Comparison of ENCODE assay signal across 1 cellular context in genomic region chr3:42853739-42854302, GRCh38.
TF ChIP-seq lines count a peak whose summit lies in the region.

No MANE protein-coding gene starts in this region.

TF ChIP-seq in HepG2, 621 proteins besides CTCF, POLR2A, EP300 and RAD21 (continued from another document and continues in another):
- 0 out of 2 replicates have a peak, but pooled peaks have one; percentile 46 for TF ChIP-seq ZNF232 (CRISPR knock-in tag; IDR thresholded peaks at IDR 0.05; ENCODE audit: borderline replicate concordance)
- 0 out of 2 replicates have a peak, but pooled peaks have one; percentile 45 for TF ChIP-seq ZHX2 (IDR thresholded peaks at IDR 0.05; ENCODE audit: low read depth)
- no peak for TF ChIP-seq ZHX2 (CRISPR knock-in tag; IDR thresholded peaks at IDR 0.05; ENCODE audit: borderline replicate concordance)
- no peak for TF ChIP-seq ZNF354B (CRISPR knock-in tag; IDR thresholded peaks at IDR 0.05)
- TF ChIP-seq MED13 (CRISPR knock-in tag; IDR thresholded peaks at IDR 0.05), result peak; percentile 70; the same call in 1 of the 2 replicates
- TF ChIP-seq SP4 (CRISPR knock-in tag; IDR thresholded peaks at IDR 0.05), result peak; percentile 59; the same call in 1 of the 2 replicates
- TF ChIP-seq PHF21A (CRISPR knock-in tag; IDR thresholded peaks at IDR 0.05), result peak; percentile 77
- TF ChIP-seq TCF7L2 (IDR thresholded peaks at IDR 0.05; ENCODE audit: low read depth, low read length), result peak; percentile 80
- TF ChIP-seq POLR2G (IDR thresholded peaks at IDR 0.05; ENCODE audit: low read depth, low read length), result peak; percentile 42; the same call in 1 of the 2 replicates
- TF ChIP-seq POLR2AphosphoS5 (IDR thresholded peaks at IDR 0.05; ENCODE audit: low read depth, low read length), result peak; percentile 51
- TF ChIP-seq LCORL (IDR thresholded peaks at IDR 0.05), result no peak
- peak; percentile 61; the same call in 1 of the 2 replicates for TF ChIP-seq LCORL (CRISPR knock-in tag; IDR thresholded peaks at IDR 0.05)
- TF ChIP-seq BCL6 (CRISPR knock-in tag; IDR thresholded peaks at IDR 0.05), result peak; percentile 91
- peak; percentile 83; the same call in 1 of the 2 replicates for TF ChIP-seq ETV5 (CRISPR knock-in tag; IDR thresholded peaks at IDR 0.05; ENCODE audit: borderline replicate concordance)
- TF ChIP-seq NR2C2 (CRISPR knock-in tag; IDR thresholded peaks at IDR 0.05; ENCODE audit: borderline replicate concordance), result peak; percentile 69
- peak; percentile 66 for TF ChIP-seq HNF1B (CRISPR knock-in tag; IDR thresholded peaks at IDR 0.05)
- TF ChIP-seq ARNTL (CRISPR knock-in tag; IDR thresholded peaks at IDR 0.05), result peak; percentile 82
- TF ChIP-seq KDM6A (CRISPR knock-in tag; IDR thresholded peaks at IDR 0.05; ENCODE audit: low read depth), result peak; percentile 92
- peak; percentile 67; the same call in 1 of the 2 replicates for TF ChIP-seq ZBTB25 (CRISPR knock-in tag; IDR thresholded peaks at IDR 0.05)
- TF ChIP-seq ZBTB7B (CRISPR knock-in tag; IDR thresholded peaks at IDR 0.05), result peak; percentile 81
- peak; percentile 92; the same call in 1 of the 2 replicates for TF ChIP-seq GATA4 (IDR thresholded peaks at IDR 0.05; ENCODE audit: borderline replicate concordance, low read depth)
- TF ChIP-seq ZSCAN9 (CRISPR knock-in tag; IDR thresholded peaks at IDR 0.05; ENCODE audit: borderline replicate concordance), result peak; percentile 80
- peak; percentile 95 for TF ChIP-seq HMG20A (CRISPR knock-in tag; IDR thresholded peaks at IDR 0.05; ENCODE audit: borderline replicate concordance)
- peak; percentile 82 for TF ChIP-seq GFI1 (CRISPR knock-in tag; IDR thresholded peaks at IDR 0.05; ENCODE audit: borderline replicate concordance)
- peak; percentile 77; the same call in 1 of the 2 replicates for TF ChIP-seq ZBTB26 (CRISPR knock-in tag; IDR thresholded peaks at IDR 0.05; ENCODE audit: borderline replicate concordance)
- 0 out of 2 replicates have a peak, but pooled peaks have one; percentile 17 for TF ChIP-seq ZNF24 (IDR thresholded peaks at IDR 0.05)
- no peak for TF ChIP-seq PHB2 (IDR thresholded peaks at IDR 0.05; ENCODE audit: partially characterized antibody)
- TF ChIP-seq NR2F1 (CRISPR knock-in tag; IDR thresholded peaks at IDR 0.05), result peak; percentile 81 to 85
- no peak for TF ChIP-seq ATF7-NPFF (CRISPR knock-in tag; IDR thresholded peaks at IDR 0.05; ENCODE audit: low read depth)
- no peak for TF ChIP-seq TEAD2 (CRISPR knock-in tag; IDR thresholded peaks at IDR 0.05)
- TF ChIP-seq CEBPG (CRISPR knock-in tag; IDR thresholded peaks at IDR 0.05), result peak; percentile 74
- peak; percentile 66; the same call in 1 of the 2 replicates for TF ChIP-seq ZNF556 (CRISPR knock-in tag; IDR thresholded peaks at IDR 0.05; ENCODE audit: borderline replicate concordance)
- TF ChIP-seq ZNF776 (CRISPR knock-in tag; IDR thresholded peaks at IDR 0.05), result no peak
- TF ChIP-seq ZNF343 (CRISPR knock-in tag; IDR thresholded peaks at IDR 0.05), result 0 out of 2 replicates have a peak, but pooled peaks have one; percentile 56
- TF ChIP-seq THAP7 (CRISPR knock-in tag; IDR thresholded peaks at IDR 0.05), result no peak
- TF ChIP-seq ZNF792 (CRISPR knock-in tag; IDR thresholded peaks at IDR 0.05), result peak; percentile 68
- TF ChIP-seq MED1 (CRISPR knock-in tag; IDR thresholded peaks at IDR 0.05), result peak; percentile 99
- peak; percentile 97 for TF ChIP-seq SALL1 (CRISPR knock-in tag; IDR thresholded peaks at IDR 0.05)
- TF ChIP-seq DPF2 (CRISPR knock-in tag; IDR thresholded peaks at IDR 0.05; ENCODE audit: borderline replicate concordance, low read depth), result peak; percentile 91
- peak; percentile 70; the same call in 1 of the 2 replicates for TF ChIP-seq ZNF350 (CRISPR knock-in tag; IDR thresholded peaks at IDR 0.05; ENCODE audit: borderline replicate concordance, low read depth)
- peak; percentile 39; the same call in 1 of the 2 replicates for TF ChIP-seq ARID4A (CRISPR knock-in tag; IDR thresholded peaks at IDR 0.05; ENCODE audit: borderline replicate concordance)
- TF ChIP-seq ZNF781 (CRISPR knock-in tag; IDR thresholded peaks at IDR 0.05; ENCODE audit: borderline replicate concordance, not compliant biosample characterization), result peak; percentile 48
- peak; percentile 95 for TF ChIP-seq MIXL1 (CRISPR knock-in tag; IDR thresholded peaks at IDR 0.05)
- TF ChIP-seq MNT (IDR thresholded peaks at IDR 0.05), result peak; percentile 22; the same call in 1 of the 2 replicates
- TF ChIP-seq MEIS2 (CRISPR knock-in tag; IDR thresholded peaks at IDR 0.05), result peak; percentile 49; the same call in 1 of the 2 replicates
- peak; percentile 71; the same call in 1 of the 2 replicates for TF ChIP-seq JUND (CRISPR knock-in tag; IDR thresholded peaks at IDR 0.05)
- TF ChIP-seq GMEB1 (CRISPR knock-in tag; IDR thresholded peaks at IDR 0.05; ENCODE audit: borderline replicate concordance), result 0 out of 2 replicates have a peak, but pooled peaks have one; percentile 20
- no peak for TF ChIP-seq ZNF841 (CRISPR knock-in tag; IDR thresholded peaks at IDR 0.05; ENCODE audit: borderline replicate concordance)
- peak; percentile 66; the same call in 1 of the 2 replicates for TF ChIP-seq ZNF557 (CRISPR knock-in tag; IDR thresholded peaks at IDR 0.05)
